Comparison of ENCODE assay signal across 16 cellular contexts in the genomic region with DNA sequence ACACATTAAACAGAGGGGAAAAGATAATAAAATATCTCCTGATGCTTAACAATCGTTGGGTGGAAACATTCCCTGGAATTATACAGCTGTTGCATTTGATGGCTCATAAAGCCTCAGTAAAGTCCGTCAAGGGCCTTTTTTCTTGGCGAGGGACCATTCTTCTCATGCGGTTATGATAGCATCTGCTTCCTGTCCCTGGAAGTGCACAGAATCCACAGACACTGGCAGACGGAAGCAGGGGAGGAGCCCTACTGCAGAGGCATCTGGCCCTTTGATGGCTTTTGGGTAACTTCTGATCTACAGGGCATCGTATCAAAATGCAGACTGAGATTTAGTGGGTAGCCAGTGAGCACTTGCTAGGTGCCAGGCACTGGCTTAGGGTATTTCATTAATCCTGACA.
DNase-seq lines count a peak whose midpoint lies in the region; ATAC-seq and TF ChIP-seq lines count a peak whose summit lies in the region.
"Had no signal": no experiment of that assay in that cellular context is flagged by ENCODE, and none has a peak within 500 bp of the region (broad histone marks: within the 10 kb centered on the region; RNA-seq: fewer than 3 reads in every experiment).

No MANE protein-coding gene starts in this region.

- no peak overlapping the region for H3K4me3 Mint-ChIP-seq in activated CD4-positive, alpha-beta T cell treated with anti-CD3 and anti-CD28 coated beads, Interleukin-2, amount 10 ng/mL, durations not matched to agents 7 days and 5 days
- H3K4me3 Mint-ChIP-seq in Calu3 (ENCODE audit: low read depth, unreplicated experiment) = no peak overlapping the region
- H3K4me3 Mint-ChIP-seq: activated CD8-positive, alpha-beta T cell treated with anti-CD3 and anti-CD28 coated beads for 36 hours had no signal

- no TSS peak for BruUV-seq in Calu3 (replicated peaks; lab: Mats Ljungman, UMichigan)

- CTCF ChIA-PET in activated CD4-positive, alpha-beta T cell treated with anti-CD3 and anti-CD28 coated beads, Interleukin-2, amount 10 ng/mL, durations not matched to agents 7 days and 5 days (lab: Charles Lee) = no interaction called here
- CTCF ChIA-PET in Calu3 (lab: Charles Lee) = no interaction called here

- no peaks in the 10 kb centered on the region for H3K36me3 Mint-ChIP-seq in activated CD4-positive, alpha-beta T cell treated with anti-CD3 and anti-CD28 coated beads, Interleukin-2, amount 10 ng/mL, durations not matched to agents 7 days and 5 days (ENCODE audit: low read depth)
- H3K36me3 Mint-ChIP-seq in Calu3 (ENCODE audit: insufficient read depth, unreplicated experiment) = no peaks in the 10 kb centered on the region

- no peak for ATAC-seq in HG02610 (IDR thresholded peaks at IDR 0.05; ENCODE audit: unreplicated experiment)
- ATAC-seq: activated CD8-positive, alpha-beta T cell treated with anti-CD3 and anti-CD28 coated beads for 36 hours; left lobe of liver had no signal

- H3K4me1 Mint-ChIP-seq in activated CD4-positive, alpha-beta T cell treated with anti-CD3 and anti-CD28 coated beads, Interleukin-2, amount 10 ng/mL, durations not matched to agents 7 days and 5 days = peaks cover 4% of the 10 kb centered on the region
- H3K4me1 Mint-ChIP-seq in Calu3 (ENCODE audit: low read depth, unreplicated experiment) = no peaks in the 10 kb centered on the region

- intact Hi-C loops in Calu3 (cut with micrococcal nuclease; ENCODE audit: unreplicated experiment) = no loop called here

- H3K4me3 ChIP-seq in cardiac fibroblast (replicated peaks in 1 of 2; ENCODE audit: low read depth in 2 of 2, low read length in 2 of 2) = no peak overlapping the region
- H3K4me3 ChIP-seq: coronary artery, prostate gland had no signal

- peak; percentile 15 for DNase-seq in DMS79 treated with DMSO at 0.1 percent for 48 hours (lab: John Stamatoyannopoulos, UW)
- DNase-seq in DMS79 (lab: John Stamatoyannopoulos, UW) = no peak
- peak; percentile 90 to 91 for DNase-seq in Kasumi-1 (lab: John Stamatoyannopoulos, UW)
- peak; percentile 46 to 59 for DNase-seq in cardiac fibroblast (ENCODE audit: low read depth in 2 of 2)
- peak; percentile 9 for DNase-seq in myocyte (ENCODE audit: low read depth)
- no peak for DNase-seq in activated CD4-positive, alpha-beta T cell treated with anti-CD3 and anti-CD28 coated beads, Interleukin-2, amount 10 ng/mL, durations not matched to agents 7 days and 5 days
- no peak for DNase-seq in Calu3
- DNase-seq: activated CD8-positive, alpha-beta T cell treated with anti-CD3 and anti-CD28 coated beads for 36 hours; aorta; GOT3; NCI-H2227 treated with DMSO at 0.1 percent for 48 hours; Right ventricle myocardium superior had no signal

- TF ChIP-seq CTCF in cardiac fibroblast (IDR thresholded peaks at IDR 0.05; ENCODE audit: low read depth, low read length) (no peak), Calu3 (IDR thresholded peaks at IDR 0.05; ENCODE audit: unreplicated experiment) (no peak)

- POLR2A ChIA-PET in activated CD4-positive, alpha-beta T cell treated with anti-CD3 and anti-CD28 coated beads, Interleukin-2, amount 10 ng/mL, durations not matched to agents 7 days and 5 days (lab: Charles Lee) = no interaction called here

- H3K27me3 Mint-ChIP-seq in activated CD4-positive, alpha-beta T cell treated with anti-CD3 and anti-CD28 coated beads, Interleukin-2, amount 10 ng/mL, durations not matched to agents 7 days and 5 days = no peaks in the 10 kb centered on the region
- peaks cover 25% of the 10 kb centered on the region for H3K27me3 Mint-ChIP-seq in Calu3 (ENCODE audit: unreplicated experiment)

- H3K27ac Mint-ChIP-seq in activated CD4-positive, alpha-beta T cell treated with anti-CD3 and anti-CD28 coated beads, Interleukin-2, amount 10 ng/mL, durations not matched to agents 7 days and 5 days = no peak overlapping the region
- no peak overlapping the region for H3K27ac Mint-ChIP-seq in Calu3 (ENCODE audit: unreplicated experiment)
- H3K27ac Mint-ChIP-seq: activated CD8-positive, alpha-beta T cell treated with anti-CD3 and anti-CD28 coated beads for 36 hours had no signal

- H3K9me3 Mint-ChIP-seq in activated CD4-positive, alpha-beta T cell treated with anti-CD3 and anti-CD28 coated beads, Interleukin-2, amount 10 ng/mL, durations not matched to agents 7 days and 5 days = no peaks in the 10 kb centered on the region
- peaks cover 10% of the 10 kb centered on the region for H3K9me3 Mint-ChIP-seq in Calu3 (ENCODE audit: low read depth, unreplicated experiment)
- H3K9me3 Mint-ChIP-seq: activated CD8-positive, alpha-beta T cell treated with anti-CD3 and anti-CD28 coated beads for 36 hours had no signal

Comparison
In these comparisons a context has a peak if more than half of its experiments do, and no peak if none do; other contexts are left out.
1. DNase-seq: peak in DMS79 treated with DMSO at 0.1 percent for 48 hours (single experiment), Kasumi-1 (2 of 2), cardiac fibroblast (2 of 2) and myocyte (single experiment); none in DMS79 (single experiment), activated CD4-positive, alpha-beta T cell treated with anti-CD3 and anti-CD28 coated beads, Interleukin-2, amount 10 ng/mL, durations not matched to agents 7 days and 5 days (single experiment) and Calu3 (single experiment).